Comparison of ENCODE assay signal across 17 cellular contexts in the genomic region with DNA sequence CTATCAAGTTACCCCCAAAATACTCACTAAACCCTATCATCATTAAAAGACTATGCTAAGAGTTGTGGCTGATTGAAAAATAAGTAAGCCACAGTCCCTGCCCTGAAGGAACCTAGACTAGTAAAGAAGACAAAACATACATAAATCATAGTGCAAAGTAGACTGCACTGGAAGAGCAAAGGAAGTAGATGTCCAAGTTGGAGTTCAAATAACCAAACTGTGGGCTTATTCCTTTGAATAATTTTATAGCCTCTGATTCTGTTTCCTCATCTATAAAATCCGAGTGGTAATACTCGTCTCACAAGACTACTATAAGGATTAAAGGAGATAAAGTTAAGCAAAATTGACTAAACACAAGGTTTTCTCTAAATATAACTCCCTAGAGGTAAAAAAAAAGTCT.
DNase-seq lines count a peak whose midpoint lies in the region; ATAC-seq, FAIRE-seq and TF ChIP-seq lines count a peak whose summit lies in the region.
"Had no signal": no experiment of that assay in that cellular context is flagged by ENCODE, and none has a peak within 500 bp of the region (broad histone marks: within the 10 kb centered on the region; RNA-seq: fewer than 3 reads in every experiment).

No MANE protein-coding gene starts in this region.

- H3K4me3 ChIP-seq in A549: no peak overlapping the region
- no peak overlapping the region for H3K4me3 ChIP-seq in LNCaP clone FGC (ENCODE audit: low read depth, low read length)
- H3K4me3 ChIP-seq: BLaER1 had no signal

- no peak for TF ChIP-seq RAD21 in A549 (conservative IDR thresholded peaks at IDR 0.05 in 1 of 2, IDR thresholded peaks at IDR 0.05 in 1 of 2)

- no peak overlapping the region for H3K4me3 Mint-ChIP-seq in stimulated activated effector memory CD8-positive, alpha-beta T cell treated with anti-CD3 and anti-CD28 coated beads, Interleukin-12 subunit alpha, Interleukin-12 subunit beta, amount 100 ng/mL, for 72 hours
- H3K4me3 Mint-ChIP-seq in stimulated activated naive CD8-positive, alpha-beta T cell treated with anti-CD3 and anti-CD28 coated beads, Interleukin-15, amount 100 ng/mL, for 72 hours: no peak overlapping the region
- H3K4me3 Mint-ChIP-seq: CD14-positive monocyte; CD4-positive, alpha-beta memory T cell had no signal

- H3K27ac ChIP-seq in A549: peak overlapping the region; percentile 61 to 74; a peak in 5 of 6 replicates
- H3K27ac ChIP-seq in VCaP: peak overlapping the region; percentile 74
- H3K27ac ChIP-seq: 22Rv1, BLaER1 had no signal

- CTCF ChIA-PET in A549 (lab: Yijun Ruan, JAX): no interaction called here

- FAIRE-seq in A549 (lab: Jason Lieb, UNC): no peak

- no peak overlapping the region for H3K27ac Mint-ChIP-seq in stimulated activated effector memory CD8-positive, alpha-beta T cell treated with anti-CD3 and anti-CD28 coated beads, Interleukin-12 subunit alpha, Interleukin-12 subunit beta, amount 100 ng/mL, for 72 hours
- no peak overlapping the region for H3K27ac Mint-ChIP-seq in stimulated activated naive CD8-positive, alpha-beta T cell treated with anti-CD3 and anti-CD28 coated beads, Interleukin-15, amount 100 ng/mL, for 72 hours
- H3K27ac Mint-ChIP-seq: CD14-positive monocyte; CD4-positive, alpha-beta memory T cell had no signal

- H3K27me3 Mint-ChIP-seq in stimulated activated naive CD8-positive, alpha-beta T cell treated with anti-CD3 and anti-CD28 coated beads, Interleukin-15, amount 100 ng/mL, for 72 hours: peaks cover 6% of the 10 kb centered on the region
- H3K27me3 Mint-ChIP-seq: CD4-positive, alpha-beta memory T cell had no signal

- no peaks in the 10 kb centered on the region for H3K36me3 Mint-ChIP-seq in stimulated activated effector memory CD8-positive, alpha-beta T cell treated with anti-CD3 and anti-CD28 coated beads, Interleukin-12 subunit alpha, Interleukin-12 subunit beta, amount 100 ng/mL, for 72 hours
- H3K36me3 Mint-ChIP-seq: CD14-positive monocyte; CD4-positive, alpha-beta memory T cell had no signal

- no peaks in the 10 kb centered on the region for H3K9me3 Mint-ChIP-seq in stimulated activated effector memory CD8-positive, alpha-beta T cell treated with anti-CD3 and anti-CD28 coated beads, Interleukin-12 subunit alpha, Interleukin-12 subunit beta, amount 100 ng/mL, for 72 hours
- H3K9me3 Mint-ChIP-seq in stimulated activated naive CD8-positive, alpha-beta T cell treated with anti-CD3 and anti-CD28 coated beads, Interleukin-15, amount 100 ng/mL, for 72 hours: no peaks in the 10 kb centered on the region
- H3K9me3 Mint-ChIP-seq: CD14-positive monocyte had no signal

- intact Hi-C loops in left colon (cut with DNase I, micrococcal nuclease): no loop called here

- TF ChIP-seq CTCF in A549 (IDR thresholded peaks at IDR 0.05) (no peak), LNCaP clone FGC (IDR thresholded peaks at IDR 0.05; ENCODE audit: control insufficient read depth, extremely low read depth, insufficient read depth) (no peak), VCaP (conservative IDR thresholded peaks at IDR 0.05) (no peak)

- no peaks in the 10 kb centered on the region for H3K4me1 Mint-ChIP-seq in stimulated activated effector memory CD8-positive, alpha-beta T cell treated with anti-CD3 and anti-CD28 coated beads, Interleukin-12 subunit alpha, Interleukin-12 subunit beta, amount 100 ng/mL, for 72 hours
- H3K4me1 Mint-ChIP-seq in stimulated activated naive CD8-positive, alpha-beta T cell treated with anti-CD3 and anti-CD28 coated beads, Interleukin-15, amount 100 ng/mL, for 72 hours: no peaks in the 10 kb centered on the region
- H3K4me1 Mint-ChIP-seq: CD14-positive monocyte; CD4-positive, alpha-beta memory T cell had no signal

- WGBS in A549 (ENCODE audit: missing lambda C conversion rate): 88% methylated on average over 2 of the region's 2 CpGs

- POLR2A ChIA-PET in A549 (lab: Yijun Ruan, JAX): no interaction called here

- no peaks in the 10 kb centered on the region for H3K9me3 ChIP-seq in A549
- H3K9me3 ChIP-seq: BLaER1 had no signal

- ATAC-seq in A549 (no peak), left colon (peak; percentile 52), HG03342 (IDR thresholded peaks at IDR 0.05; ENCODE audit: unreplicated experiment) (no peak)
- ATAC-seq in stimulated activated effector memory CD8-positive, alpha-beta T cell treated with anti-CD3 and anti-CD28 coated beads, Interleukin-12 subunit alpha, Interleukin-12 subunit beta, amount 100 ng/mL, for 72 hours: no peak
- ATAC-seq in stimulated activated naive CD8-positive, alpha-beta T cell treated with anti-CD3 and anti-CD28 coated beads, Interleukin-15, amount 100 ng/mL, for 72 hours: no peak
- ATAC-seq: HCT116 had no signal

- DNase-seq in A549 (ENCODE audit: low read depth in 1 of 2, low spot score in 1 of 2) (no peak), LNCaP clone FGC (ENCODE audit: low read depth) (peak; percentile 45), left colon (no peak), SW 1271 (lab: John Stamatoyannopoulos, UW) (no peak)
- no peak for DNase-seq in stimulated activated effector memory CD8-positive, alpha-beta T cell treated with anti-CD3 and anti-CD28 coated beads, Interleukin-12 subunit alpha, Interleukin-12 subunit beta, amount 100 ng/mL, for 72 hours (ENCODE audit: low spot score in 2 of 2)
- no peak for DNase-seq in stimulated activated naive CD8-positive, alpha-beta T cell treated with anti-CD3 and anti-CD28 coated beads, Interleukin-15, amount 100 ng/mL, for 72 hours
- DNase-seq: CD4-positive, alpha-beta memory T cell; DMS79 treated with DMSO at 0.1 percent for 48 hours; GF-D8; GOT3; IMR-90 had no signal

- peak overlapping the region; percentile 74 for H3K4me2 ChIP-seq in A549
- H3K4me2 ChIP-seq: BLaER1 had no signal

- TF ChIP-seq POLR2A in A549 (IDR thresholded peaks at IDR 0.05; ENCODE audit: low read length): no peak

- peaks cover 57% of the 10 kb centered on the region for H3K4me1 ChIP-seq in A549
- H3K4me1 ChIP-seq: BLaER1 had no signal

- TF ChIP-seq EP300 in A549 (IDR thresholded peaks at IDR 0.05): no peak

TF ChIP-seq in A549, 52 proteins besides CTCF, POLR2A, EP300 and RAD21:
- no peak for TF ChIP-seq HOXB5 (CRISPR knock-in tag; IDR thresholded peaks at IDR 0.05)
- no peak for TF ChIP-seq PHF8 (IDR thresholded peaks at IDR 0.05; ENCODE audit: borderline replicate concordance, low read depth)
- TF ChIP-seq HEYL (CRISPR knock-in tag; IDR thresholded peaks at IDR 0.05): no peak
- TF ChIP-seq ZSCAN20 (CRISPR knock-in tag; IDR thresholded peaks at IDR 0.05): no peak
- no peak for TF ChIP-seq NFE2L2 (conservative IDR thresholded peaks at IDR 0.05; ENCODE audit: low read length)
- TF ChIP-seq EHF (CRISPR knock-in tag; IDR thresholded peaks at IDR 0.05): no peak
- TF ChIP-seq, protein P1, sequence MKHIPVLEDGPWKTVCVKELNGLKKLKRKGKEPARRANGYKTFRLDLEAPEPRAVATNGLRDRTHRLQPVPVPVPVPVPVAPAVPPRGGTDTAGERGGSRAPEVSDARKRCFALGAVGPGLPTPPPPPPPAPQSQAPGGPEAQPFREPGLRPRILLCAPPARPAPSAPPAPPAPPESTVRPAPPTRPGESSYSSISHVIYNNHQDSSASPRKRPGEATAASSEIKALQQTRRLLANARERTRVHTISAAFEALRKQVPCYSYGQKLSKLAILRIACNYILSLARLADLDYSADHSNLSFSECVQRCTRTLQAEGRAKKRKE (CRISPR knock-in tag; IDR thresholded peaks at IDR 0.05; ENCODE audit: low read depth): no peak
- TF ChIP-seq JUNB (IDR thresholded peaks at IDR 0.05): no peak
- no peak for TF ChIP-seq HOXA7 (CRISPR knock-in tag; IDR thresholded peaks at IDR 0.05)
- TF ChIP-seq, protein P2, sequence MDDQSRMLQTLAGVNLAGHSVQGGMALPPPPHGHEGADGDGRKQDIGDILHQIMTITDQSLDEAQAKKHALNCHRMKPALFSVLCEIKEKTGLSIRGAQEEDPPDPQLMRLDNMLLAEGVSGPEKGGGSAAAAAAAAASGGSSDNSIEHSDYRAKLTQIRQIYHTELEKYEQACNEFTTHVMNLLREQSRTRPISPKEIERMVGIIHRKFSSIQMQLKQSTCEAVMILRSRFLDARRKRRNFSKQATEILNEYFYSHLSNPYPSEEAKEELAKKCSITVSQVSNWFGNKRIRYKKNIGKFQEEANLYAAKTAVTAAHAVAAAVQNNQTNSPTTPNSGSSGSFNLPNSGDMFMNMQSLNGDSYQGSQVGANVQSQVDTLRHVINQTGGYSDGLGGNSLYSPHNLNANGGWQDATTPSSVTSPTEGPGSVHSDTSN (IDR thresholded peaks at IDR 0.05): no peak
- TF ChIP-seq, protein P3, sequence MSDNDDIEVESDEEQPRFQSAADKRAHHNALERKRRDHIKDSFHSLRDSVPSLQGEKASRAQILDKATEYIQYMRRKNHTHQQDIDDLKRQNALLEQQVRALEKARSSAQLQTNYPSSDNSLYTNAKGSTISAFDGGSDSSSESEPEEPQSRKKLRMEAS (IDR thresholded peaks at IDR 0.05): no peak
- no peak for TF ChIP-seq EHMT2 (IDR thresholded peaks at IDR 0.05; ENCODE audit: low read depth)
- no peak for TF ChIP-seq POLR2AphosphoS2 (conservative IDR thresholded peaks at IDR 0.05; ENCODE audit: low read length)
- TF ChIP-seq ESRRA (IDR thresholded peaks at IDR 0.05; ENCODE audit: borderline replicate concordance, low read length): no peak
- TF ChIP-seq NR3C1 (IDR thresholded peaks at IDR 0.05): no peak
- TF ChIP-seq RNF2 (IDR thresholded peaks at IDR 0.05; ENCODE audit: borderline replicate concordance, low read depth): no peak
